16 cellular contexts compared by ENCODE assay signal in genomic region chr4:56941403-56941802, GRCh38. TPM values are rescaled to one million over a fixed set of nuclear protein-coding genes. Genes with fewer than 3 reads are reported as not detected.
DNase-seq lines count a peak whose midpoint lies in the region; ATAC-seq and TF ChIP-seq lines count a peak whose summit lies in the region.
"Had no signal": no experiment of that assay in that cellular context is flagged by ENCODE, and none has a peak within 500 bp of the region (broad histone marks: within the 10 kb centered on the region; RNA-seq: fewer than 3 reads in every experiment).

No MANE protein-coding gene starts in this region.

- no peak for TF ChIP-seq POLR2A in thyroid gland (IDR thresholded peaks at IDR 0.05)

- no peak overlapping the region for H3K27ac Mint-ChIP-seq in activated naive CD4-positive, alpha-beta T cell treated with anti-CD3 and anti-CD28 coated beads, Interleukin-2, amount 50 U/mL, for 72 hours
- H3K27ac Mint-ChIP-seq in activated T-helper 17 cell treated with anti-CD3 and anti-CD28 coated beads, Interleukin-2, amount 50 U/mL, for 72 hours, result no peak overlapping the region
- H3K27ac Mint-ChIP-seq in nephron progenitor cell, result no peak overlapping the region
- H3K27ac Mint-ChIP-seq: CD4-positive, alpha-beta T cell; GM23338; IgD-negative memory B cell had no signal

- H3K36me3 ChIP-seq in thyroid gland, result peaks cover 6 to 11% of the 10 kb centered on the region in 2 donors

- no peaks in the 10 kb centered on the region for H3K9me3 ChIP-seq in thyroid gland
- H3K9me3 ChIP-seq: A549, Caco-2 had no signal

- DNase-seq in activated naive CD4-positive, alpha-beta T cell treated with anti-CD3 and anti-CD28 coated beads, Interleukin-2, amount 50 U/mL, for 72 hours (ENCODE audit: low spot score in 2 of 2), result no peak
- DNase-seq in activated naive CD4-positive, alpha-beta T cell treated with anti-CD3 and anti-CD28 coated beads, Interleukin-2, amount 50 U/mL, for 16 hours, result no peak
- DNase-seq in thyroid gland (no peak), nephron progenitor cell (no peak)
- DNase-seq: AML-193; Caco-2; CD4-positive, alpha-beta T cell; HCEC 1CT; KBM-7 had no signal

- H3K27me3 Mint-ChIP-seq in activated T-helper 17 cell treated with anti-CD3 and anti-CD28 coated beads, Interleukin-2, amount 50 U/mL, for 72 hours, result no peaks in the 10 kb centered on the region
- peaks cover 2% of the 10 kb centered on the region for H3K27me3 Mint-ChIP-seq in nephron progenitor cell (ENCODE audit: low read depth, poor library complexity)
- H3K27me3 Mint-ChIP-seq: CD4-positive, alpha-beta T cell; IgD-negative memory B cell had no signal

- no peaks in the 10 kb centered on the region for H3K9me3 Mint-ChIP-seq in activated naive CD4-positive, alpha-beta T cell treated with anti-CD3 and anti-CD28 coated beads, Interleukin-2, amount 50 U/mL, for 72 hours
- no peaks in the 10 kb centered on the region for H3K9me3 Mint-ChIP-seq in activated T-helper 17 cell treated with anti-CD3 and anti-CD28 coated beads, Interleukin-2, amount 50 U/mL, for 72 hours
- no peaks in the 10 kb centered on the region for H3K9me3 Mint-ChIP-seq in nephron progenitor cell
- H3K9me3 Mint-ChIP-seq: CD4-positive, alpha-beta T cell; GM23338; IgD-negative memory B cell had no signal

- peaks cover 0 to 12% of the 10 kb centered on the region in 2 donors for H3K36me3 Mint-ChIP-seq in activated naive CD4-positive, alpha-beta T cell treated with anti-CD3 and anti-CD28 coated beads, Interleukin-2, amount 50 U/mL, for 72 hours
- H3K36me3 Mint-ChIP-seq in activated T-helper 17 cell treated with anti-CD3 and anti-CD28 coated beads, Interleukin-2, amount 50 U/mL, for 72 hours (ENCODE audit: low read depth), result peaks cover 28% of the 10 kb centered on the region
- peaks cover 25% of the 10 kb centered on the region for H3K36me3 Mint-ChIP-seq in nephron progenitor cell (ENCODE audit: low read depth)

- intact Hi-C loops in thyroid gland (cut with DNase I), result no loop called here

- H3K4me1 Mint-ChIP-seq in activated T-helper 17 cell treated with anti-CD3 and anti-CD28 coated beads, Interleukin-2, amount 50 U/mL, for 72 hours, result peaks cover 5% of the 10 kb centered on the region
- no peaks in the 10 kb centered on the region for H3K4me1 Mint-ChIP-seq in nephron progenitor cell
- H3K4me1 Mint-ChIP-seq: GM23338, IgD-negative memory B cell had no signal

- H3K4me1 ChIP-seq in thyroid gland, result no peaks in the 10 kb centered on the region
- H3K4me1 ChIP-seq: Caco-2 had no signal

- no peaks in the 10 kb centered on the region for H3K27me3 ChIP-seq in thyroid gland

- H3K27ac ChIP-seq in 22Rv1, result 0 out of 2 replicates have a peak overlapping the region, but pooled peaks have one; percentile 17
- no peak overlapping the region for H3K27ac ChIP-seq in thyroid gland
- H3K27ac ChIP-seq: A549, C4-2B had no signal

- H3K4me3 ChIP-seq in thyroid gland (replicated peaks in 1 of 3), result no peak overlapping the region
- H3K4me3 ChIP-seq: A549, GM23338 had no signal

- H3K4me3 Mint-ChIP-seq in activated T-helper 17 cell treated with anti-CD3 and anti-CD28 coated beads, Interleukin-2, amount 50 U/mL, for 72 hours, result no peak overlapping the region
- no peak overlapping the region for H3K4me3 Mint-ChIP-seq in nephron progenitor cell
- H3K4me3 Mint-ChIP-seq: CD4-positive, alpha-beta T cell; GM23338; IgD-negative memory B cell had no signal

- ATAC-seq in activated naive CD4-positive, alpha-beta T cell treated with anti-CD3 and anti-CD28 coated beads, Interleukin-2, amount 50 U/mL, for 72 hours, result peak; percentile 34 to 41
- peak; percentile 43 for ATAC-seq in HG02610 (IDR thresholded peaks at IDR 0.05; ENCODE audit: unreplicated experiment)
- ATAC-seq in activated T-helper 17 cell treated with anti-CD3 and anti-CD28 coated beads, Interleukin-2, amount 50 U/mL, for 72 hours (replicated peaks), result peak; percentile 32
- ATAC-seq: A549, GM23338 had no signal

- TF ChIP-seq CTCF in 22Rv1 (IDR thresholded peaks at IDR 0.05) (no peak), thyroid gland (IDR thresholded peaks at IDR 0.05) (no peak), nephron progenitor cell (IDR thresholded peaks at IDR 0.05) (no peak)

- 82 to 88% methylated on average over 3 of the region's 3 CpGs for whole genome bisulfite sequencing in thyroid gland, 2 donors

RNA-seq across cellular contexts. Expression of gene REST, which starts 33.7 kb away (rescaled TPM):
- 10 to 100 TPM; 39.3 to 43.5 TPM for total RNA-seq in activated naive CD4-positive, alpha-beta T cell treated with anti-CD3 and anti-CD28 coated beads, Interleukin-2, amount 50 U/mL, for 72 hours
- 10 to 100 TPM; 39.5 to 51.8 TPM for total RNA-seq in activated T-helper 17 cell treated with anti-CD3 and anti-CD28 coated beads, Interleukin-2, amount 50 U/mL, for 72 hours
- total RNA-seq in thyroid gland, result 10 to 100 TPM; 33.2 to 50.3 (median 41.1) TPM

RNA-seq across cellular contexts. Expression of gene NOA1, which starts 36.0 kb away (rescaled TPM):
- total RNA-seq in activated naive CD4-positive, alpha-beta T cell treated with anti-CD3 and anti-CD28 coated beads, Interleukin-2, amount 50 U/mL, for 72 hours, result 10 to 100 TPM; 31.4 to 31.8 TPM
- total RNA-seq in activated T-helper 17 cell treated with anti-CD3 and anti-CD28 coated beads, Interleukin-2, amount 50 U/mL, for 72 hours, result 10 to 100 TPM; 18.8 to 19.7 TPM
- 10 to 100 TPM; 22.1 to 27.4 (median 24.7) TPM for total RNA-seq in thyroid gland

RNA-seq across cellular contexts. Expression of gene POLR2B, which starts 37.3 kb away (rescaled TPM):
- total RNA-seq in activated naive CD4-positive, alpha-beta T cell treated with anti-CD3 and anti-CD28 coated beads, Interleukin-2, amount 50 U/mL, for 72 hours, result 100 to 1,000 TPM; 133 to 142 TPM
- 100 to 1,000 TPM; 105 to 133 TPM for total RNA-seq in activated T-helper 17 cell treated with anti-CD3 and anti-CD28 coated beads, Interleukin-2, amount 50 U/mL, for 72 hours
- total RNA-seq in thyroid gland, result 100 to 1,000 TPM in 1 of 4 donors, 10 to 100 TPM in 3; 82.1 to 111 (median 84.2) TPM
